ENCODE assay signal across 9 cellular contexts in genomic region chr7:30074422-30075030, GRCh38. TPM values are rescaled to one million over a fixed set of nuclear protein-coding genes. Genes with fewer than 3 reads are reported as not detected.
A peak's percentile ranks its signal among the peaks of the same experiment; 100 is the strongest.
DNase-seq lines count a peak whose midpoint lies in the region; ATAC-seq, FAIRE-seq and TF ChIP-seq lines count a peak whose summit lies in the region.
"Had no signal": no experiment of that assay in that cellular context is flagged by ENCODE, and none has a peak within 500 bp of the region (broad histone marks: within the 10 kb centered on the region; RNA-seq: fewer than 3 reads in every experiment).

No MANE protein-coding gene starts in this region.

- ATAC-seq in activated T-cell treated with anti-CD3 and anti-CD28 coated beads, Interleukin-2, amount 50 U/mL, for 72 hours (replicated peaks in 1 of 2), result no peak
- ATAC-seq in GM19023 (IDR thresholded peaks at IDR 0.05; ENCODE audit: unreplicated experiment), result no peak
- ATAC-seq in stimulated activated naive CD8-positive, alpha-beta T cell treated with anti-CD3 and anti-CD28 coated beads, Interleukin-15, Interleukin-2, amounts not matched to agents 100 U/mL and 50 U/mL, for 24 hours, result no peak

- DNase-seq in DMS153 (lab: John Stamatoyannopoulos, UW), result peak; percentile 42
- peak; percentile 3 for DNase-seq in KG1 (lab: John Stamatoyannopoulos, UW)
- DNase-seq in RPMI8226, result peak; percentile 56
- DNase-seq in fibroblast of villous mesenchyme (ENCODE audit: low read depth), result peak; percentile 49
- peak; percentile 12 for DNase-seq in urothelium cell line (ENCODE audit: low spot score)
- no peak for DNase-seq in activated T-cell treated with anti-CD3 and anti-CD28 coated beads, Interleukin-2, amount 50 U/mL, for 72 hours
- no peak for DNase-seq in stimulated activated naive CD8-positive, alpha-beta T cell treated with anti-CD3 and anti-CD28 coated beads, Interleukin-15, Interleukin-2, amounts not matched to agents 100 U/mL and 50 U/mL, for 24 hours

- peak; percentile 44 for TF ChIP-seq CTCF in fibroblast of villous mesenchyme (IDR thresholded peaks at IDR 0.05; ENCODE audit: insufficient read depth, low read depth, low read length)

- H3K9me3 Mint-ChIP-seq in activated T-cell treated with anti-CD3 and anti-CD28 coated beads, Interleukin-2, amount 50 U/mL, for 72 hours, result no peaks in the 10 kb centered on the region
- H3K9me3 Mint-ChIP-seq: memory B cell had no signal

- FAIRE-seq in urothelium cell line (lab: Jason Lieb, UNC), result no peak

- H3K4me1 Mint-ChIP-seq in activated T-cell treated with anti-CD3 and anti-CD28 coated beads, Interleukin-2, amount 50 U/mL, for 72 hours (ENCODE audit: low read depth), result no peaks in the 10 kb centered on the region

- H3K4me3 Mint-ChIP-seq in activated T-cell treated with anti-CD3 and anti-CD28 coated beads, Interleukin-2, amount 50 U/mL, for 72 hours, result no peak overlapping the region
- H3K4me3 Mint-ChIP-seq: memory B cell had no signal

- no peak overlapping the region for H3K27ac Mint-ChIP-seq in activated T-cell treated with anti-CD3 and anti-CD28 coated beads, Interleukin-2, amount 50 U/mL, for 72 hours

- H3K4me3 ChIP-seq in fibroblast of villous mesenchyme (ENCODE audit: low read depth, low read length), result no peak overlapping the region

- no peaks in the 10 kb centered on the region for H3K36me3 Mint-ChIP-seq in activated T-cell treated with anti-CD3 and anti-CD28 coated beads, Interleukin-2, amount 50 U/mL, for 72 hours (ENCODE audit: insufficient read depth in 2 of 2)

- H3K27me3 Mint-ChIP-seq in activated T-cell treated with anti-CD3 and anti-CD28 coated beads, Interleukin-2, amount 50 U/mL, for 72 hours (ENCODE audit: low read depth), result no peaks in the 10 kb centered on the region
- H3K27me3 Mint-ChIP-seq: memory B cell had no signal

RNA-seq across cellular contexts. Expression of gene PLEKHA8, which starts 46.3 kb away (rescaled TPM):
- 12.6 and 17.7 TPM in 2 replicates for total RNA-seq in fibroblast of villous mesenchyme
- total RNA-seq in activated T-cell treated with anti-CD3 and anti-CD28 coated beads, Interleukin-2, amount 50 U/mL, for 72 hours, result 10 to 100 TPM; 12.1 to 12.9 TPM

RNA-seq across cellular contexts. Expression of gene FKBP14, which starts 48.0 kb away (rescaled TPM):
- 47.0 and 66.9 TPM in 2 replicates for total RNA-seq in fibroblast of villous mesenchyme
- 10 to 100 TPM; 13.3 to 13.6 TPM for total RNA-seq in activated T-cell treated with anti-CD3 and anti-CD28 coated beads, Interleukin-2, amount 50 U/mL, for 72 hours

Comparison
In these comparisons a context has a peak if more than half of its experiments do, and no peak if none do; other contexts are left out.
1. DNase-seq: peak in DMS153 (single experiment), KG1 (single experiment), RPMI8226 (single experiment), fibroblast of villous mesenchyme (single experiment) and urothelium cell line (single experiment); none in activated T-cell treated with anti-CD3 and anti-CD28 coated beads, Interleukin-2, amount 50 U/mL, for 72 hours (0 of 2) and stimulated activated naive CD8-positive, alpha-beta T cell treated with anti-CD3 and anti-CD28 coated beads, Interleukin-15, Interleukin-2, amounts not matched to agents 100 U/mL and 50 U/mL, for 24 hours (single experiment).